15 cellular contexts compared by ENCODE assay signal in the genomic region with DNA sequence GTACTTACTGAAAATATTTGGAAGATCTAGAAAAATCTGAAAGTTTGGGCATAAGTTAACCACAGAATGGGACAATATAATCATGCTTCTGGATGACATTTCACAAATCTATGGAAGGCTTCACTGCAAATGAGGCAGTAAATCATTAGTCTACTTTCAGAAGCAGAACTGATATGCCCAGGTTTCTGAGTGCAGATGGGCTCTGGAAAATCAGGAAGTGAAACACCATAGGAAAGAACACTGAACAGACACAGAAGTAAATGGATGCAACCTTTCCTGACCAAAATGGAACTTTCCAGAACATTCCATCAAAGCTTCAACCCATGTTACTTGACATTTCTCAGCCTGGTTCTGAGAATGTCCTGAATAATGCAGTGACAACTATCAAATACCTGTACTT. TPM values are rescaled to one million over a fixed set of nuclear protein-coding genes. Genes with fewer than 3 reads are reported as not detected.
"Had no signal": no experiment of that assay in that cellular context is flagged by ENCODE, and none has a peak within 500 bp of the region (broad histone marks: within the 10 kb centered on the region; RNA-seq: fewer than 3 reads in every experiment).

No MANE protein-coding gene starts in this region.

- H3K27me3 ChIP-seq: adrenal gland, cardiac muscle cell, gastrocnemius medialis, neural progenitor cell, right lobe of liver had no signal

- H3K27ac ChIP-seq: adrenal gland, cardiac muscle cell, gastrocnemius medialis, lower lobe of right lung, neural progenitor cell, right lobe of liver had no signal

- ATAC-seq: activated CD8-positive, alpha-beta T cell treated with anti-CD3 and anti-CD28 coated beads for 36 hours; activated T-cell treated with anti-CD3 and anti-CD28 coated beads, Interleukin-2, amount 50 U/mL, for 4 hours; gastrocnemius medialis; left cardiac atrium; lower lobe of right lung; right lobe of liver had no signal

- H3K4me3 ChIP-seq: adrenal gland, cardiac muscle cell, gastrocnemius medialis, lower lobe of right lung, neural progenitor cell, right lobe of liver had no signal

- H3K36me3 ChIP-seq: adrenal gland, cardiac muscle cell, gastrocnemius medialis, lower lobe of right lung, neural progenitor cell, right lobe of liver had no signal

- DNase-seq: activated CD8-positive, alpha-beta T cell treated with anti-CD3 and anti-CD28 coated beads for 36 hours; activated effector memory CD4-positive, alpha-beta T cell treated with Interleukin-2 at 50 U/mL for 16 hours; activated T-cell treated with anti-CD3 and anti-CD28 coated beads, Interleukin-2, amount 50 U/mL, for 4 hours; adrenal gland; gastrocnemius medialis; left cardiac atrium; lower lobe of right lung; right lobe of liver; T1000 had no signal

RNA-seq across cellular contexts. Expression of gene KCNG3, which starts 55.1 kb away (rescaled TPM):
- total RNA-seq: dermis microvascular lymphatic vessel endothelial cell, epithelial cell of proximal tubule, left cardiac atrium, osteocyte, ureter had no signal
